Comparison of ENCODE assay signal across 1 cellular context in genomic region chr15:44296625-44297524, GRCh38.
TF ChIP-seq lines count a peak whose summit lies in the region.

No MANE protein-coding gene starts in this region.

TF ChIP-seq in IMR-90, 13 proteins besides CTCF, POLR2A, EP300 and RAD21 (continued from another document):
- TF ChIP-seq CEBPB (IDR thresholded peaks at IDR 0.05; ENCODE audit: low read depth, low read length), result no peak
- TF ChIP-seq MAZ (IDR thresholded peaks at IDR 0.05; ENCODE audit: borderline replicate concordance, low read depth, low read length), result no peak
